11 cellular contexts compared by ENCODE assay signal in genomic region chr10:28248092-28248491, GRCh38. TPM values are rescaled to one million over a fixed set of nuclear protein-coding genes. Genes with fewer than 3 reads are reported as not detected.
DNase-seq lines count a peak whose midpoint lies in the region; ATAC-seq and TF ChIP-seq lines count a peak whose summit lies in the region.
"Had no signal": no experiment of that assay in that cellular context is flagged by ENCODE, and none has a peak within 500 bp of the region (broad histone marks: within the 10 kb centered on the region; RNA-seq: fewer than 3 reads in every experiment).

No MANE protein-coding gene starts in this region.

- H3K9me3 ChIP-seq in heart right ventricle (peaks cover 0 to 7% (median 0%) of the 10 kb centered on the region in 11 donors), colonic mucosa (no peaks in the 10 kb centered on the region), SK-N-SH (no peaks in the 10 kb centered on the region)

- H3K27ac ChIP-seq in heart right ventricle, result peak overlapping the region in 1 of 10 donors; percentile 15
- H3K27ac ChIP-seq in colonic mucosa, result no peak overlapping the region
- no peak overlapping the region for H3K27ac ChIP-seq in SK-N-SH (ENCODE audit: low read depth in 2 of 2, low read length in 1 of 2)

- H3K27ac Mint-ChIP-seq in activated naive CD8-positive, alpha-beta T cell treated with anti-CD3 and anti-CD28 coated beads for 36 hours, result peak overlapping the region; percentile 77
- H3K27ac Mint-ChIP-seq in nephron progenitor cell, result no peak overlapping the region

- CTCF ChIA-PET in SK-N-SH (lab: Yijun Ruan, JAX), result interaction anchor here (1.7 to 2.8 kb wide), 2 partner anchors 133 to 145 kb away, joined by 6 to 8 read pairs; no protein-coding TSS in a partner anchor

- no peak overlapping the region for H3K4me2 ChIP-seq in SK-N-SH

- no peaks in the 10 kb centered on the region for H3K27me3 ChIP-seq in heart right ventricle
- H3K27me3 ChIP-seq in colonic mucosa, result no peaks in the 10 kb centered on the region
- H3K27me3 ChIP-seq in SK-N-SH (ENCODE audit: insufficient read depth), result peaks cover 28% of the 10 kb centered on the region; the same call in 1 of the 2 replicates

- no peaks in the 10 kb centered on the region for H4K20me1 ChIP-seq in SK-N-SH (ENCODE audit: insufficient read depth)

- peak overlapping the region; percentile 9 for H3K4me3 Mint-ChIP-seq in activated naive CD8-positive, alpha-beta T cell treated with anti-CD3 and anti-CD28 coated beads for 36 hours
- H3K4me3 Mint-ChIP-seq in nephron progenitor cell, result no peak overlapping the region
- H3K4me3 Mint-ChIP-seq: natural killer cell had no signal

- H3K9me3 Mint-ChIP-seq in activated naive CD8-positive, alpha-beta T cell treated with anti-CD3 and anti-CD28 coated beads for 36 hours, result peaks cover 4% of the 10 kb centered on the region
- peaks cover 11% of the 10 kb centered on the region for H3K9me3 Mint-ChIP-seq in nephron progenitor cell
- H3K9me3 Mint-ChIP-seq: natural killer cell had no signal

- H3K36me3 ChIP-seq in heart right ventricle, result no peaks in the 10 kb centered on the region
- no peaks in the 10 kb centered on the region for H3K36me3 ChIP-seq in colonic mucosa
- no peaks in the 10 kb centered on the region for H3K36me3 ChIP-seq in SK-N-SH (replicated peaks in 1 of 2; ENCODE audit: control insufficient read depth in 1 of 2, insufficient read depth in 2 of 2, low read length in 1 of 2)

- no peaks in the 10 kb centered on the region for H3F3A ChIP-seq in SK-N-SH (replicated peaks; ENCODE audit: insufficient read depth)

- peaks cover 40% of the 10 kb centered on the region for H3K4me1 Mint-ChIP-seq in activated naive CD8-positive, alpha-beta T cell treated with anti-CD3 and anti-CD28 coated beads for 36 hours
- peaks cover 13% of the 10 kb centered on the region for H3K4me1 Mint-ChIP-seq in nephron progenitor cell

- TF ChIP-seq EP300 in SK-N-SH (IDR thresholded peaks at IDR 0.05; ENCODE audit: borderline replicate concordance in 1 of 2, low read depth in 1 of 2, low read length in 1 of 2), result no peak

- no peak overlapping the region for H3K4me3 ChIP-seq in heart right ventricle
- no peak overlapping the region for H3K4me3 ChIP-seq in colonic mucosa
- no peak overlapping the region for H3K4me3 ChIP-seq in SK-N-SH (ENCODE audit: low read depth in 2 of 2, low read length in 1 of 2)

- no peaks in the 10 kb centered on the region for H3K79me2 ChIP-seq in SK-N-SH (ENCODE audit: insufficient read depth)

- POLR2A ChIA-PET in SK-N-SH (lab: Yijun Ruan, JAX), result no interaction called here

- TF ChIP-seq RAD21 in SK-N-SH (IDR thresholded peaks at IDR 0.05; ENCODE audit: low read length), result no peak

- no peaks in the 10 kb centered on the region for H3K9me2 ChIP-seq in SK-N-SH

- H3K4me1 ChIP-seq in heart right ventricle, result peaks cover 0 to 26% (median 0%) of the 10 kb centered on the region in 9 donors
- H3K4me1 ChIP-seq in colonic mucosa, result no peaks in the 10 kb centered on the region
- no peaks in the 10 kb centered on the region for H3K4me1 ChIP-seq in SK-N-SH (ENCODE audit: control insufficient read depth in 1 of 2, insufficient read depth in 2 of 2, low read depth in 1 of 2, low read length in 1 of 2)

- H2AFZ ChIP-seq in SK-N-SH (ENCODE audit: low read depth), result no peak overlapping the region

- 44 to 47% methylated on average over 8 of the region's 8 CpGs for WGBS in heart right ventricle, 2 donors
- 8% methylated on average over 8 of the region's 8 CpGs for WGBS in SK-N-SH (ENCODE audit: low lambda C conversion rate)

- no peaks in the 10 kb centered on the region for H3K27me3 Mint-ChIP-seq in activated naive CD8-positive, alpha-beta T cell treated with anti-CD3 and anti-CD28 coated beads for 36 hours
- peaks cover 3% of the 10 kb centered on the region for H3K27me3 Mint-ChIP-seq in nephron progenitor cell (ENCODE audit: low read depth, poor library complexity)

- no peak overlapping the region for H3K9ac ChIP-seq in colonic mucosa (ENCODE audit: low read depth in 2 of 2, low read length in 2 of 2)
- H3K9ac ChIP-seq in SK-N-SH, result no peak overlapping the region

- intact Hi-C loops in heart right ventricle (cut with DNase I) (loop anchor here in 4 of 10 donors (5.0 to 10.0 kb wide), 3 partner anchors 134 to 803 kb away; no protein-coding TSS in a partner anchor), colonic mucosa (cut with DNase I) (loop anchor here (10.0 kb wide), 1 partner anchor 503 kb away; the partner anchor contains the start of gene MKX)

- H3K36me3 Mint-ChIP-seq in activated naive CD8-positive, alpha-beta T cell treated with anti-CD3 and anti-CD28 coated beads for 36 hours, result peaks cover 10% of the 10 kb centered on the region
- H3K36me3 Mint-ChIP-seq in nephron progenitor cell (ENCODE audit: low read depth), result no peaks in the 10 kb centered on the region
- H3K36me3 Mint-ChIP-seq: natural killer cell had no signal

- DNase-seq in AG08395 (ENCODE audit: low spot score), result peak; percentile 38
- DNase-seq in GM04503 (ENCODE audit: low read depth), result peak; percentile 51
- no peak for DNase-seq in activated naive CD8-positive, alpha-beta T cell treated with anti-CD3 and anti-CD28 coated beads for 36 hours
- peak in 1 of 2 donors; percentile 8 for DNase-seq in heart right ventricle
- no peak for DNase-seq in colonic mucosa
- no peak for DNase-seq in nephron progenitor cell
- DNase-seq in SK-N-SH, result no peak
- DNase-seq: activated CD8-positive, alpha-beta memory T cell treated with anti-CD3 and anti-CD28 coated beads for 24 hours; natural killer cell; NCI-H2081 had no signal

- ATAC-seq in heart right ventricle (peak in 5 of 8 donors; percentile 28 to 53 (median 45)), HG02798 (IDR thresholded peaks at IDR 0.05; ENCODE audit: poor library complexity, unreplicated experiment) (no peak)

- TF ChIP-seq CTCF in heart right ventricle (IDR thresholded peaks at IDR 0.05), result no peak
- no peak for TF ChIP-seq CTCF in colonic mucosa (IDR thresholded peaks at IDR 0.05)
- no peak for TF ChIP-seq CTCF in nephron progenitor cell (IDR thresholded peaks at IDR 0.05)
- TF ChIP-seq CTCF in SK-N-SH (IDR thresholded peaks at IDR 0.05), result no peak

TF ChIP-seq in SK-N-SH, 30 proteins besides CTCF, POLR2A, EP300 and RAD21 (continues in another document):
- TF ChIP-seq NRF1 (IDR thresholded peaks at IDR 0.05; ENCODE audit: low read depth, low read length) (no peak), NFIC (IDR thresholded peaks at IDR 0.05; ENCODE audit: borderline replicate concordance) (no peak), FOXM1 (IDR thresholded peaks at IDR 0.05; ENCODE audit: low read depth) (no peak), ELF1 (IDR thresholded peaks at IDR 0.05) (no peak), POLR2AphosphoS5 (IDR thresholded peaks at IDR 0.05; ENCODE audit: low read depth, low read length) (no peak), TAF1 (IDR thresholded peaks at IDR 0.05; ENCODE audit: borderline replicate concordance, low read depth, low read length) (no peak), GATA2 (CRISPR knock-in tag; IDR thresholded peaks at IDR 0.05) (no peak), SMC3 (IDR thresholded peaks at IDR 0.05; ENCODE audit: low read depth, low read length) (no peak), EZH2phosphoT487 (IDR thresholded peaks at IDR 0.05; ENCODE audit: borderline replicate concordance, low read depth) (no peak), YY1 (IDR thresholded peaks at IDR 0.05; ENCODE audit: low read depth) (no peak), SIN3A (IDR thresholded peaks at IDR 0.05; ENCODE audit: borderline replicate concordance, low read depth, low read length) (no peak), USF2 (IDR thresholded peaks at IDR 0.05; ENCODE audit: borderline replicate concordance, low read depth, low read length) (no peak), RFX5 (IDR thresholded peaks at IDR 0.05; ENCODE audit: low read length) (no peak)
- TF ChIP-seq, protein P1, sequence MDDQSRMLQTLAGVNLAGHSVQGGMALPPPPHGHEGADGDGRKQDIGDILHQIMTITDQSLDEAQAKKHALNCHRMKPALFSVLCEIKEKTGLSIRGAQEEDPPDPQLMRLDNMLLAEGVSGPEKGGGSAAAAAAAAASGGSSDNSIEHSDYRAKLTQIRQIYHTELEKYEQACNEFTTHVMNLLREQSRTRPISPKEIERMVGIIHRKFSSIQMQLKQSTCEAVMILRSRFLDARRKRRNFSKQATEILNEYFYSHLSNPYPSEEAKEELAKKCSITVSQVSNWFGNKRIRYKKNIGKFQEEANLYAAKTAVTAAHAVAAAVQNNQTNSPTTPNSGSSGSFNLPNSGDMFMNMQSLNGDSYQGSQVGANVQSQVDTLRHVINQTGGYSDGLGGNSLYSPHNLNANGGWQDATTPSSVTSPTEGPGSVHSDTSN (IDR thresholded peaks at IDR 0.05), result no peak

RNA-seq across cellular contexts. Expression of gene MPP7, which starts 54.8 kb away (rescaled TPM):
- 10 to 100 TPM; 11.0 to 12.3 TPM for total RNA-seq in activated naive CD8-positive, alpha-beta T cell treated with anti-CD3 and anti-CD28 coated beads for 36 hours
- total RNA-seq in heart right ventricle (10 to 100 TPM; 10.4 to 20.0 (median 15.1) TPM), colonic mucosa (10 to 100 TPM; 25.7 to 30.8 TPM)
- polyA plus RNA-seq in heart right ventricle (1 to 10 TPM; 3.1 to 3.5 TPM), SK-N-SH (2012; rRNA removed) (0.02 TPM in 1 of 2 replicates, not detected in the other)
- polyA plus RNA-seq in SK-N-SH (2012; cell fraction: cytosol; rRNA removed), result 0.03 TPM in 2 replicates
- polyA plus RNA-seq in SK-N-SH (2012; cell fraction: nucleus; rRNA removed), result not detected in 2 replicates

Comparison
In these comparisons a context has a peak if more than half of its experiments do, and no peak if none do; other contexts are left out.
1. DNase-seq: peak in AG08395 (single experiment) and GM04503 (single experiment); none in activated naive CD8-positive, alpha-beta T cell treated with anti-CD3 and anti-CD28 coated beads for 36 hours (single experiment), colonic mucosa (single experiment), nephron progenitor cell (single experiment) and SK-N-SH (single experiment).